1 cellular context compared by ENCODE assay signal in genomic region chr16:4641306-4641687, GRCh38.
TF ChIP-seq lines count a peak whose summit lies in the region.

No MANE protein-coding gene starts in this region.

TF ChIP-seq in GM23338, 12 proteins besides CTCF, POLR2A, EP300 and RAD21 (continued from another document):
- TF ChIP-seq NANOG (IDR thresholded peaks at IDR 0.05; ENCODE audit: borderline replicate concordance) = no peak
- TF ChIP-seq STAT1 (IDR thresholded peaks at IDR 0.05; ENCODE audit: unreplicated experiment) = no peak
- TF ChIP-seq POLR2AphosphoS5 (IDR thresholded peaks at IDR 0.05; ENCODE audit: low read depth) = no peak
- TF ChIP-seq EZH2 (IDR thresholded peaks at IDR 0.05; ENCODE audit: low read depth, unreplicated experiment) = no peak
- TF ChIP-seq CREB1 (CRISPR knock-in tag; IDR thresholded peaks at IDR 0.05; ENCODE audit: low read depth) = no peak
- TF ChIP-seq REST (IDR thresholded peaks at IDR 0.05; ENCODE audit: unreplicated experiment) = no peak
- TF ChIP-seq ETS1 (IDR thresholded peaks at IDR 0.05) = no peak
- TF ChIP-seq ZNF462 (CRISPR knock-in tag; IDR thresholded peaks at IDR 0.05) = no peak
TF ChIP-seq in GM23338: peak in this region for 0.
